ENCODE assay signal across 17 cellular contexts in the genomic region with DNA sequence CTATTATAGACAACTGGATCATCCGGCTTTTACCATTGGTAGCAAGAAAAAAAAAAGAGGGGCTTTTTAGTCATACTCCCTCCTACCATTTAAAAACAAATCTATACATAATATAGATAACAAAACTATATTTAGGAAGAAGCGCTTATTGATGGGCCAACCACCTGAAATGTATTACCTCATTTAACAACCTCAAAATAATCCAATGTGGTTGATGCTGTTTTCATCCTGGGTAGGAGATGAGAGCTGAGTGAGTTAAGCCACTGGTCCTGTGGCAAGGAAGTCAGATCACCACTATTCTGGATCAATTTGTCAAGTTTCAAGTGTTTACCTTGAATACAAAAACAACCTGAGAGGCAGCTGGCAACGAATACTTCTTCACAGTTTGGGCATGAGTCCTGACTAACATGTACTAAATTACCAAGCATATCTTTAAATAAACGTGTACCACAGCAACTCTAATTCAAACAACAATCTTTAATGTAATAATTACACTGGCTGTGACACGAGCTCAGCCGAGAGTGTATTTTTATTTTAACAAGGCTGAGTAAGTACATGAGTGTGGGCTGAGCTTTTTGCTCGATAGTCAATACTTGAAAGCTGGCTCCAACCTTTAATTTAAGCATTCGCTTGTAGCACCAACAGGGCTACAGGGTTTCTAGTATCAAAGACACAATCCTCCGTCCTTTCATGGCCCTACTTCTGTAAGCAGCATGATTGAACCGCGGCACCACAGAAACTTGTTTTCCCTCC.
DNase-seq lines count a peak whose midpoint lies in the region; ATAC-seq and TF ChIP-seq lines count a peak whose summit lies in the region.
"Had no signal": no experiment of that assay in that cellular context is flagged by ENCODE, and none has a peak within 500 bp of the region (broad histone marks: within the 10 kb centered on the region; RNA-seq: fewer than 3 reads in every experiment).

No MANE protein-coding gene starts in this region.

- POLR2A ChIA-PET in SK-N-SH (lab: Yijun Ruan, JAX), result no interaction called here

- H3K27ac ChIP-seq in transverse colon, result peak overlapping the region in 3 of 4 donors; percentile 13 to 57 (median 33)
- no peak overlapping the region for H3K27ac ChIP-seq in SK-N-SH (ENCODE audit: low read depth in 2 of 2, low read length in 1 of 2)
- H3K27ac ChIP-seq: esophagus muscularis mucosa, HL-60, testis had no signal

- CTCF ChIA-PET in SK-N-SH (lab: Yijun Ruan, JAX), result interaction anchor here (1.3 to 7.3 kb wide), 3 partner anchors 14 to 344 kb away, joined by 4 to 44 read pairs (median 6); no protein-coding TSS in a partner anchor

- intact Hi-C loops in transverse colon (cut with DNase I; ENCODE audit: low total_unique reads), result no loop called here

- H3K9me3 Mint-ChIP-seq in activated naive CD4-positive, alpha-beta T cell treated with anti-CD3 and anti-CD28 coated beads, Interleukin-2, amount 50 U/mL, for 72 hours, result no peaks in the 10 kb centered on the region
- no peaks in the 10 kb centered on the region for H3K9me3 Mint-ChIP-seq in activated naive CD8-positive, alpha-beta T cell treated with anti-CD3 and anti-CD28 coated beads for 36 hours
- H3K9me3 Mint-ChIP-seq: dendritic cell treated with granulocyte-macrophage colony-stimulating factor and Interleukin-4, amounts not matched to agents 40 ng/mL and 50 ng/mL, for 4 days had no signal

- no peaks in the 10 kb centered on the region for H3K79me2 ChIP-seq in SK-N-SH (ENCODE audit: insufficient read depth)

- no peak overlapping the region for H3K4me3 ChIP-seq in transverse colon
- H3K4me3 ChIP-seq in SK-N-SH (ENCODE audit: low read depth in 2 of 2, low read length in 1 of 2), result no peak overlapping the region
- H3K4me3 ChIP-seq: esophagus muscularis mucosa, testis had no signal

- TF ChIP-seq CTCF in transverse colon (IDR thresholded peaks at IDR 0.05) (no peak), SK-N-SH (IDR thresholded peaks at IDR 0.05) (no peak)

- no peak for TF ChIP-seq RAD21 in SK-N-SH (IDR thresholded peaks at IDR 0.05; ENCODE audit: low read length)

- no peaks in the 10 kb centered on the region for H3K9me2 ChIP-seq in SK-N-SH

- no peak overlapping the region for H3K4me2 ChIP-seq in SK-N-SH

- no peak for DNase-seq in activated naive CD4-positive, alpha-beta T cell treated with anti-CD3 and anti-CD28 coated beads, Interleukin-2, amount 50 U/mL, for 72 hours (ENCODE audit: low spot score in 2 of 2)
- DNase-seq in activated naive CD4-positive, alpha-beta T cell (lab: John Stamatoyannopoulos, UW), result no peak
- DNase-seq in NCI-H2107 treated with DMSO at 0.1 percent for 48 hours (lab: John Stamatoyannopoulos, UW; ENCODE audit: unreplicated experiment), result peak; percentile 95
- no peak for DNase-seq in activated naive CD8-positive, alpha-beta T cell treated with anti-CD3 and anti-CD28 coated beads for 36 hours
- DNase-seq in transverse colon, result no peak
- no peak for DNase-seq in SK-N-SH
- DNase-seq in KBM-7, result no peak
- DNase-seq in NCI-H82 treated with DMSO at 0.1 percent for 48 hours (lab: John Stamatoyannopoulos, UW; ENCODE audit: unreplicated experiment), result no peak
- DNase-seq: activated CD8-positive, alpha-beta memory T cell treated with anti-CD3 and anti-CD28 coated beads, Interleukin-2, amount 50 U/mL, for 48 hours; Kasumi-1; NCI-H1930; stimulated activated CD4-positive, alpha-beta T cell treated with anti-CD3 and anti-CD28 coated beads, Interleukin-12 subunit alpha, Interleukin-12 subunit beta, amount 100 ng/mL, for 4 hours; testis had no signal

- no peak overlapping the region for H2AFZ ChIP-seq in SK-N-SH (ENCODE audit: low read depth)

- H3K27ac Mint-ChIP-seq in activated naive CD4-positive, alpha-beta T cell treated with anti-CD3 and anti-CD28 coated beads, Interleukin-2, amount 50 U/mL, for 72 hours, result peak overlapping the region; percentile 64 to 97
- peak overlapping the region; percentile 82 for H3K27ac Mint-ChIP-seq in activated naive CD8-positive, alpha-beta T cell treated with anti-CD3 and anti-CD28 coated beads for 36 hours
- H3K27ac Mint-ChIP-seq: dendritic cell treated with granulocyte-macrophage colony-stimulating factor and Interleukin-4, amounts not matched to agents 40 ng/mL and 50 ng/mL, for 4 days; progenitor cell of endocrine pancreas had no signal

- H3K9ac ChIP-seq in SK-N-SH, result no peak overlapping the region

- 82 to 84% methylated on average over 11 of the region's 11 CpGs for WGBS in transverse colon (ENCODE audit: low coverage in 1 of 2), 2 donors
- 71% methylated on average over 11 of the region's 11 CpGs for WGBS in SK-N-SH (ENCODE audit: low lambda C conversion rate)

- no peak for TF ChIP-seq EP300 in transverse colon (IDR thresholded peaks at IDR 0.05; ENCODE audit: low read depth)
- TF ChIP-seq EP300 in SK-N-SH (IDR thresholded peaks at IDR 0.05; ENCODE audit: borderline replicate concordance in 1 of 2, low read depth in 1 of 2, low read length in 1 of 2), result no peak

- H3K4me3 Mint-ChIP-seq in activated naive CD8-positive, alpha-beta T cell treated with anti-CD3 and anti-CD28 coated beads for 36 hours, result peak overlapping the region; percentile 15
- H3K4me3 Mint-ChIP-seq: dendritic cell treated with granulocyte-macrophage colony-stimulating factor and Interleukin-4, amounts not matched to agents 40 ng/mL and 50 ng/mL, for 4 days had no signal

- in situ Hi-C loops in transverse colon (cut with MboI; ENCODE audit: low pct_ligation_motif_present in 1 of 4, low pct_unique_long_range_greater_than_20kb in 1 of 4, low sequenced_read_pairs in 3 of 4) (no loop called here), KBM-7 (cut with MboI; ENCODE audit: low pct_unique_long_range_greater_than_20kb, low sequenced_read_pairs) (no loop called here)

- H3K36me3 Mint-ChIP-seq in activated naive CD4-positive, alpha-beta T cell treated with anti-CD3 and anti-CD28 coated beads, Interleukin-2, amount 50 U/mL, for 72 hours, result peaks cover 0 to 15% of the 10 kb centered on the region in 2 donors
- H3K36me3 Mint-ChIP-seq in activated naive CD8-positive, alpha-beta T cell treated with anti-CD3 and anti-CD28 coated beads for 36 hours, result peaks cover 15% of the 10 kb centered on the region

- peak in 1 of 2 donors; percentile 44 for ATAC-seq in activated naive CD4-positive, alpha-beta T cell treated with anti-CD3 and anti-CD28 coated beads, Interleukin-2, amount 50 U/mL, for 72 hours

- H3K4me1 Mint-ChIP-seq in activated naive CD8-positive, alpha-beta T cell treated with anti-CD3 and anti-CD28 coated beads for 36 hours, result peaks cover 87% of the 10 kb centered on the region

- no peaks in the 10 kb centered on the region for H4K20me1 ChIP-seq in SK-N-SH (ENCODE audit: insufficient read depth)

- no peak for TF ChIP-seq POLR2A in transverse colon (IDR thresholded peaks at IDR 0.05)

- H3K9me3 ChIP-seq in transverse colon, result no peaks in the 10 kb centered on the region
- no peaks in the 10 kb centered on the region for H3K9me3 ChIP-seq in SK-N-SH
- H3K9me3 ChIP-seq: esophagus muscularis mucosa, testis had no signal

- no peaks in the 10 kb centered on the region for H3K27me3 ChIP-seq in transverse colon
- no peaks in the 10 kb centered on the region for H3K27me3 ChIP-seq in SK-N-SH (ENCODE audit: insufficient read depth)
- H3K27me3 ChIP-seq: esophagus muscularis mucosa, testis had no signal

- no peaks in the 10 kb centered on the region for H3F3A ChIP-seq in SK-N-SH (replicated peaks; ENCODE audit: insufficient read depth)

- H3K27me3 Mint-ChIP-seq in activated naive CD8-positive, alpha-beta T cell treated with anti-CD3 and anti-CD28 coated beads for 36 hours, result no peaks in the 10 kb centered on the region
- H3K27me3 Mint-ChIP-seq: dendritic cell treated with granulocyte-macrophage colony-stimulating factor and Interleukin-4, amounts not matched to agents 40 ng/mL and 50 ng/mL, for 4 days had no signal

- H3K36me3 ChIP-seq in transverse colon, result no peaks in the 10 kb centered on the region
- H3K36me3 ChIP-seq in SK-N-SH (replicated peaks in 1 of 2; ENCODE audit: control insufficient read depth in 1 of 2, insufficient read depth in 2 of 2, low read length in 1 of 2), result no peaks in the 10 kb centered on the region
- H3K36me3 ChIP-seq: esophagus muscularis mucosa had no signal

- peaks cover 5 to 38% (median 20%) of the 10 kb centered on the region in 4 donors for H3K4me1 ChIP-seq in transverse colon
- H3K4me1 ChIP-seq in SK-N-SH (ENCODE audit: control insufficient read depth in 1 of 2, insufficient read depth in 2 of 2, low read depth in 1 of 2, low read length in 1 of 2), result peaks cover 0 to 2% of the 10 kb centered on the region in 2 experiments; a peak in 1 of 4 replicates

TF ChIP-seq in SK-N-SH, 30 proteins besides CTCF, POLR2A, EP300 and RAD21 (continues in another document):
- TF ChIP-seq, protein P1, sequence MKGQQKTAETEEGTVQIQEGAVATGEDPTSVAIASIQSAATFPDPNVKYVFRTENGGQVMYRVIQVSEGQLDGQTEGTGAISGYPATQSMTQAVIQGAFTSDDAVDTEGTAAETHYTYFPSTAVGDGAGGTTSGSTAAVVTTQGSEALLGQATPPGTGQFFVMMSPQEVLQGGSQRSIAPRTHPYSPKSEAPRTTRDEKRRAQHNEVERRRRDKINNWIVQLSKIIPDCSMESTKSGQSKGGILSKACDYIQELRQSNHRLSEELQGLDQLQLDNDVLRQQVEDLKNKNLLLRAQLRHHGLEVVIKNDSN (IDR thresholded peaks at IDR 0.05; ENCODE audit: borderline replicate concordance, low read depth), result no peak
- TF ChIP-seq SIN3A (IDR thresholded peaks at IDR 0.05; ENCODE audit: borderline replicate concordance, low read depth, low read length) (no peak), GATA2 (CRISPR knock-in tag; IDR thresholded peaks at IDR 0.05) (no peak), MEF2A (IDR thresholded peaks at IDR 0.05; ENCODE audit: borderline replicate concordance, low read depth) (no peak), ELF1 (IDR thresholded peaks at IDR 0.05) (no peak)

Comparison
In these comparisons a context has a peak if more than half of its experiments do, and no peak if none do; other contexts are left out.
1. H3K27ac ChIP-seq: peak in transverse colon (3 of 4); none in SK-N-SH (0 of 2).